ENCODE assay signal across 8 cellular contexts in genomic region chr2:73292906-73293533, GRCh38. TPM values are rescaled to one million over a fixed set of nuclear protein-coding genes. Genes with fewer than 3 reads are reported as not detected.
DNase-seq lines count a peak whose midpoint lies in the region; ATAC-seq and TF ChIP-seq lines count a peak whose summit lies in the region.

No MANE protein-coding gene starts in this region.

- no peak overlapping the region for H3K27ac Mint-ChIP-seq in WTC11

- H3K36me3 Mint-ChIP-seq in WTC11, result no peaks in the 10 kb centered on the region

- ATAC-seq in WTC11 (peak; percentile 6; the same call in 1 of the 2 replicates), GM19324 (IDR thresholded peaks at IDR 0.05; ENCODE audit: low FRiP score, unreplicated experiment) (no peak)

- CTCF ChIA-PET in WTC11 (lab: Charles Lee), result interaction anchor here (0.7 to 3.9 kb wide), 14 partner anchors 8 to 405 kb away, joined by 3 to 37 read pairs (median 5); partner anchors contain the start of genes FBXO41, PRADC1 and SPR

- H3K4me1 ChIP-seq in skeletal muscle satellite cell (ENCODE audit: control insufficient read depth, insufficient read depth, low read length), result peaks cover 5% of the 10 kb centered on the region

- H3K27me3 ChIP-seq in skeletal muscle satellite cell (ENCODE audit: control insufficient read depth, insufficient read depth, low read length), result peaks cover 99% of the 10 kb centered on the region

- peak; percentile 66 for DNase-seq in 8988T
- peak; percentile 46 for DNase-seq in GM20000 (ENCODE audit: low spot score)
- DNase-seq in WTC11 (ENCODE audit: low spot score), result peak; percentile 29
- no peak for DNase-seq in fibroblast of mammary gland (ENCODE audit: low read depth)
- no peak for DNase-seq in NCI-H187 treated with DMSO at 0.1 percent for 48 hours (lab: John Stamatoyannopoulos, UW)
- no peak for DNase-seq in NOMO-1 (lab: John Stamatoyannopoulos, UW; ENCODE audit: unreplicated experiment in 2 of 2)

- no peaks in the 10 kb centered on the region for H3K9me3 ChIP-seq in skeletal muscle satellite cell (replicated peaks; ENCODE audit: low read length)

- H3K36me3 ChIP-seq in skeletal muscle satellite cell (ENCODE audit: insufficient read depth, low read length), result no peaks in the 10 kb centered on the region

- peaks cover 99% of the 10 kb centered on the region for H3K27me3 Mint-ChIP-seq in WTC11 (ENCODE audit: low read depth)

- H3K9ac ChIP-seq in skeletal muscle satellite cell (ENCODE audit: low read depth, low read length), result peak overlapping the region; percentile 14

- H3K4me3 ChIP-seq in fibroblast of mammary gland (ENCODE audit: control insufficient read depth, low read depth, low read length) (peak overlapping the region; percentile 15), skeletal muscle satellite cell (ENCODE audit: low read length) (peak overlapping the region; percentile 59)

- no peaks in the 10 kb centered on the region for H3K9me3 Mint-ChIP-seq in WTC11

- TF ChIP-seq CTCF in GM20000 (IDR thresholded peaks at IDR 0.05; ENCODE audit: extremely low read depth, missing control alignments) (no peak), WTC11 (IDR thresholded peaks at IDR 0.05) (no peak), fibroblast of mammary gland (conservative IDR thresholded peaks at IDR 0.05; ENCODE audit: control insufficient read depth, insufficient read depth, low read depth, low read length) (no peak)

- H3K4me2 ChIP-seq in skeletal muscle satellite cell (ENCODE audit: low read length), result peak overlapping the region; percentile 82

- H3K4me3 Mint-ChIP-seq in WTC11, result peak overlapping the region; percentile 68

- peaks cover 2% of the 10 kb centered on the region; the same call in 1 of the 2 replicates for H3K4me1 Mint-ChIP-seq in WTC11

- POLR2A ChIA-PET in WTC11 (lab: Charles Lee), result interaction anchor here (1.4 kb wide), 1 partner anchor 60 kb away, joined by 4 read pairs; the partner anchor contains the start of genes CCT7 and PRADC1

TF ChIP-seq in WTC11, 78 proteins besides CTCF, POLR2A, EP300 and RAD21:
- TF ChIP-seq NR1H2 (CRISPR knock-in tag; IDR thresholded peaks at IDR 0.05) (no peak), KAT7 (CRISPR knock-in tag; IDR thresholded peaks at IDR 0.05; ENCODE audit: borderline replicate concordance) (0 out of 2 replicates have a peak, but pooled peaks have one; percentile 76)

RNA-seq across cellular contexts. Expression of gene EGR4, which starts 0.3 kb away (rescaled TPM):
- 0.09 to 0.14 TPM (median 0.13 TPM) in 3 replicates for total RNA-seq in WTC11 (2021)
- not detected in 2 replicates for total RNA-seq in skeletal muscle satellite cell (2012; rRNA removed)

RNA-seq across cellular contexts. Expression of gene FBXO41, which starts 8.7 kb away (rescaled TPM):
- total RNA-seq in WTC11 (2021), result 19.2 to 21.5 TPM (median 21.1 TPM) in 3 replicates
- 2.2 and 2.3 TPM in 2 replicates for total RNA-seq in skeletal muscle satellite cell (2012; rRNA removed)

RNA-seq across cellular contexts. Expression of gene CCT7, which starts 58.9 kb away (rescaled TPM):
- total RNA-seq in WTC11 (2021), result 482 to 518 TPM (median 514 TPM) in 3 replicates
- total RNA-seq in skeletal muscle satellite cell (2012; rRNA removed), result 333 and 363 TPM in 2 replicates

RNA-seq across cellular contexts. Expression of gene PRADC1, which starts 60.0 kb away (rescaled TPM):
- total RNA-seq in WTC11 (2021), result 11.4 to 12.9 TPM (median 12.2 TPM) in 3 replicates
- 15.0 and 28.2 TPM in 2 replicates for total RNA-seq in skeletal muscle satellite cell (2012; rRNA removed)

Comparison
In these comparisons a context has a peak if more than half of its experiments do, and no peak if none do; other contexts are left out.
1. DNase-seq: peak in 8988T (single experiment), GM20000 (single experiment) and WTC11 (single experiment); none in fibroblast of mammary gland (single experiment), NCI-H187 treated with DMSO at 0.1 percent for 48 hours (single experiment) and NOMO-1 (0 of 2).